Comparison of ENCODE assay signal across 8 cellular contexts in genomic region chr16:88784074-88784855, GRCh38. TPM values are rescaled to one million over a fixed set of nuclear protein-coding genes. Genes with fewer than 3 reads are reported as not detected.
DNase-seq lines count a peak whose midpoint lies in the region; ATAC-seq and TF ChIP-seq lines count a peak whose summit lies in the region.

No MANE protein-coding gene starts in this region.

- DNase-seq in Caki2 (ENCODE audit: low read depth) (peak; percentile 57), HFFc6 (peak; percentile 80), SKM-1 (lab: John Stamatoyannopoulos, UW; ENCODE audit: unreplicated experiment) (peak; percentile 28), cardiac fibroblast (ENCODE audit: low read depth in 2 of 2) (peak; percentile 78 to 89), kidney epithelial cell (ENCODE audit: low read depth) (no peak), NCI-H345 treated with DMSO at 0.1 percent for 48 hours (lab: John Stamatoyannopoulos, UW; ENCODE audit: unreplicated experiment) (no peak)
- peak; percentile 57 for DNase-seq in stimulated activated CD4-positive, alpha-beta T cell treated with anti-CD3 and anti-CD28 coated beads, Interleukin-4, amount 100 ng/mL, for 24 hours

- peak; percentile 81 for TF ChIP-seq CTCF in HFFc6 (IDR thresholded peaks at IDR 0.05)
- peak; percentile 66 for TF ChIP-seq CTCF in cardiac fibroblast (IDR thresholded peaks at IDR 0.05; ENCODE audit: low read depth, low read length)
- peak; percentile 56 for TF ChIP-seq CTCF in kidney epithelial cell (IDR thresholded peaks at IDR 0.05; ENCODE audit: insufficient read depth, low read length, poor library complexity, severe bottlenecking)

- H3K9me3 Mint-ChIP-seq in HFFc6 = no peaks in the 10 kb centered on the region

- no peak for ATAC-seq in GM18505 (IDR thresholded peaks at IDR 0.05; ENCODE audit: unreplicated experiment)

- TF ChIP-seq POLR2A in GM18505 (IDR thresholded peaks at IDR 0.05; ENCODE audit: borderline replicate concordance, extremely low read depth, insufficient read depth, insufficient read length) = no peak

- H3K4me3 Mint-ChIP-seq in HFFc6 = peak overlapping the region; percentile 92

- peaks cover 39% of the 10 kb centered on the region for H3K4me1 Mint-ChIP-seq in HFFc6 (ENCODE audit: low read depth)

- peak overlapping the region; percentile 59 to 71 for H3K4me3 ChIP-seq in cardiac fibroblast (replicated peaks in 1 of 2; ENCODE audit: low read depth in 2 of 2, low read length in 2 of 2)
- H3K4me3 ChIP-seq in kidney epithelial cell (ENCODE audit: low read depth, low read length) = peak overlapping the region; percentile 55

- H3K36me3 ChIP-seq in kidney epithelial cell (ENCODE audit: control insufficient read depth, insufficient read depth, low read length) = no peaks in the 10 kb centered on the region

- in situ Hi-C loops in Caki2 (cut with HindIII; ENCODE audit: low pct_unique_long_range_greater_than_20kb, low sequenced_read_pairs) = no loop called here

- peaks cover 8% of the 10 kb centered on the region; the same call in 1 of the 2 replicates for H3K36me3 Mint-ChIP-seq in HFFc6 (ENCODE audit: low read depth)

- H3K27me3 Mint-ChIP-seq in HFFc6 (ENCODE audit: insufficient read depth) = peaks cover 4% of the 10 kb centered on the region

- peak overlapping the region; percentile 88 for H3K27ac Mint-ChIP-seq in HFFc6

- H3K27me3 ChIP-seq in kidney epithelial cell (ENCODE audit: control insufficient read depth, insufficient read depth, low read length) = no peaks in the 10 kb centered on the region

RNA-seq across cellular contexts. Expression of gene PIEZO1, which starts 0.8 kb away (rescaled TPM):
- 81.1 and 82.0 TPM in 2 replicates for total RNA-seq in Caki2 (2014; rRNA removed; shearing (Covaris generic); ENCODE audit: low replicate concordance)
- total RNA-seq in HFFc6 (2021; fragmentation: NEBNext Ultra II Directional; extraction: Animal tissue kit (Norgen Biotek cat#: 25700)) = 100 to 1,000 TPM; 238 to 293 (median 264) TPM
- total RNA-seq in kidney epithelial cell = 309 and 349 TPM in 2 replicates

RNA-seq across cellular contexts. Expression of gene CDT1, which starts 19.3 kb away (rescaled TPM):
- 23.1 and 24.6 TPM in 2 replicates for total RNA-seq in Caki2 (2014; rRNA removed; shearing (Covaris generic); ENCODE audit: low replicate concordance)
- total RNA-seq in HFFc6 (2021; fragmentation: NEBNext Ultra II Directional; extraction: Animal tissue kit (Norgen Biotek cat#: 25700)) = 10 to 100 TPM; 13.3 to 28.2 (median 22.2) TPM
- 11.3 and 14.5 TPM in 2 replicates for total RNA-seq in kidney epithelial cell

RNA-seq across cellular contexts. Expression of gene APRT, which starts 27.5 kb away (rescaled TPM):
- 262 and 321 TPM in 2 replicates for total RNA-seq in Caki2 (2014; rRNA removed; shearing (Covaris generic); ENCODE audit: low replicate concordance)
- 100 to 1,000 TPM; 123 to 163 (median 130) TPM for total RNA-seq in HFFc6 (2021; fragmentation: NEBNext Ultra II Directional; extraction: Animal tissue kit (Norgen Biotek cat#: 25700))
- 204 and 218 TPM in 2 replicates for total RNA-seq in kidney epithelial cell

Comparison
In these comparisons a context has a peak if more than half of its experiments do, and no peak if none do; other contexts are left out.
1. DNase-seq: peak in Caki2 (single experiment), HFFc6 (single experiment), SKM-1 (single experiment), cardiac fibroblast (2 of 2) and stimulated activated CD4-positive, alpha-beta T cell treated with anti-CD3 and anti-CD28 coated beads, Interleukin-4, amount 100 ng/mL, for 24 hours (single experiment); none in kidney epithelial cell (single experiment) and NCI-H345 treated with DMSO at 0.1 percent for 48 hours (single experiment).
2. Peak in every context shown above with its lines, with median percentiles within 50 percentile points of each other: CTCF ChIP-seq.